In the genomic region with DNA sequence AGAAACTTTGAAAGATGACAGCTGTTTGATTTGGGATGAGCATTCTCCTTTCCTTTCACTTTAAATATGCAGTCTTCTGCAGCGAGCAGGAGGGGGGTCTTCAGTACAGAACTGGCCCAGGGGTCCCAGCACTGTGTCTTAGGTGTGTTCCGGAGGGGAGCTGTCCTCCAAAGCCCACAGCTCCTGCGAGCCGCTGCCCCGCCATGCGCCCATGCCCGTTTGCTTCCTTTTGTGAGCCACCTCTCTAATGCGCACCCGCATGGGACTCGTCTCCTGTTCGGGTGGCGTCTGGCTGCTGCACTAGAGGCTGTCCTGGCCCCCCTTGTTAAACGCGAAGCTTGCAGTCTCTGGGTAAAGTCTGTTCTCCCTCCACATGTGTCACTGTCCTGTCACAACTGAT, we compare ENCODE assay signal across 30 cellular contexts. TPM values are rescaled to one million over a fixed set of nuclear protein-coding genes. Genes with fewer than 3 reads are reported as not detected.
"Had no signal": no experiment of that assay in that cellular context is flagged by ENCODE, and none has a peak within 500 bp of the region (broad histone marks: within the 10 kb centered on the region; RNA-seq: fewer than 3 reads in every experiment).

No MANE protein-coding gene starts in this region.

- H3K4me1 ChIP-seq: colonic mucosa, esophagus squamous epithelium, left lung, lower lobe of right lung had no signal

- ATAC-seq: effector memory CD8-positive, alpha-beta T cell; esophagus mucosa; left lung; lower lobe of right lung; mucosa of descending colon had no signal

- H3K36me3 Mint-ChIP-seq: mesothelial cell of epicardium, naive B cell had no signal

- H3K4me1 Mint-ChIP-seq: naive B cell had no signal

- H3K36me3 ChIP-seq: colonic mucosa, esophagus squamous epithelium, gastrocnemius medialis, heart right ventricle, left lung, lower lobe of right lung had no signal

- H3K4me3 ChIP-seq: colonic mucosa, esophagus squamous epithelium, gastrocnemius medialis, heart right ventricle, left lung, lower lobe of right lung, mucosa of descending colon had no signal

- DNase-seq: colonic mucosa; cortex of kidney; effector CD8-positive, alpha-beta T cell; effector memory CD8-positive, alpha-beta T cell; endodermal cell; erythroblast; esophagus squamous epithelium; foreskin fibroblast; foreskin melanocyte; gastrocnemius medialis; glutamatergic neuron; head of caudate nucleus; heart right ventricle; hippocampal formation; left cardiac atrium; left lung; left ventricle myocardium superior; lower lobe of right lung; mesenchymal stem cell; mucosa of descending colon; naive B cell had no signal

- H3K27ac ChIP-seq: colonic mucosa, epithelial cell of prostate, esophagus squamous epithelium, gastrocnemius medialis, heart right ventricle, left lung, lower lobe of right lung had no signal

- H3K9me3 Mint-ChIP-seq: dendritic cell treated with granulocyte-macrophage colony-stimulating factor and Interleukin-4, amounts not matched to agents 40 ng/mL and 50 ng/mL, for 4 days; effector memory CD8-positive, alpha-beta T cell; endodermal cell; mesothelial cell of epicardium; naive B cell had no signal

- H3K27me3 Mint-ChIP-seq: dendritic cell treated with granulocyte-macrophage colony-stimulating factor and Interleukin-4, amounts not matched to agents 40 ng/mL and 50 ng/mL, for 4 days had no signal

- H3K9me3 ChIP-seq: colonic mucosa, esophagus squamous epithelium, gastrocnemius medialis, heart right ventricle, left lung, lower lobe of right lung, mucosa of descending colon had no signal

- H3K4me3 Mint-ChIP-seq: dendritic cell treated with granulocyte-macrophage colony-stimulating factor and Interleukin-4, amounts not matched to agents 40 ng/mL and 50 ng/mL, for 4 days; effector memory CD8-positive, alpha-beta T cell; endodermal cell; mesothelial cell of epicardium; naive B cell had no signal

- H3K27ac Mint-ChIP-seq: dendritic cell treated with granulocyte-macrophage colony-stimulating factor and Interleukin-4, amounts not matched to agents 40 ng/mL and 50 ng/mL, for 4 days; effector memory CD8-positive, alpha-beta T cell; endodermal cell; mesothelial cell of epicardium; naive B cell had no signal

RNA-seq across cellular contexts. Expression of a gene that starts 48.4 kb away (rescaled TPM):
- total RNA-seq: dermis microvascular lymphatic vessel endothelial cell, glomerular endothelial cell, kidney epithelial cell, lung microvascular endothelial cell, myocyte had no signal
